Comparison of ENCODE assay signal across 10 cellular contexts in genomic region chr2:106147665-106148064, GRCh38. TPM values are rescaled to one million over a fixed set of nuclear protein-coding genes. Genes with fewer than 3 reads are reported as not detected.
DNase-seq lines count a peak whose midpoint lies in the region; ATAC-seq lines count a peak whose summit lies in the region.
"Had no signal": no experiment of that assay in that cellular context is flagged by ENCODE, and none has a peak within 500 bp of the region (broad histone marks: within the 10 kb centered on the region; RNA-seq: fewer than 3 reads in every experiment).

No MANE protein-coding gene starts in this region.

- H3K4me3 ChIP-seq in skeletal muscle satellite cell (ENCODE audit: low read length) = no peak overlapping the region
- H3K4me3 ChIP-seq: Peyer's patch had no signal

- peak; percentile 44 to 53 for ATAC-seq in activated T-cell treated with anti-CD3 and anti-CD28 coated beads, Interleukin-2, amount 50 U/mL, for 4 hours
- ATAC-seq in HG03354 (IDR thresholded peaks at IDR 0.05; ENCODE audit: poor library complexity, severe bottlenecking, unreplicated experiment) = peak; percentile 66
- ATAC-seq in GM18873 (IDR thresholded peaks at IDR 0.05; ENCODE audit: low FRiP score, unreplicated experiment) = no peak

- no peaks in the 10 kb centered on the region for H3K27me3 ChIP-seq in skeletal muscle satellite cell (ENCODE audit: control insufficient read depth, insufficient read depth, low read length)
- H3K27me3 ChIP-seq: Peyer's patch had no signal

- H3K27me3 Mint-ChIP-seq in activated T-cell treated with anti-CD3 and anti-CD28 coated beads, Interleukin-2, amount 50 U/mL, for 4 hours (ENCODE audit: low read depth) = no peaks in the 10 kb centered on the region
- no peaks in the 10 kb centered on the region for H3K27me3 Mint-ChIP-seq in activated naive CD8-positive, alpha-beta T cell

- peak overlapping the region; percentile 84 for H3K27ac Mint-ChIP-seq in activated naive CD8-positive, alpha-beta T cell

- H3K36me3 ChIP-seq in skeletal muscle satellite cell (ENCODE audit: insufficient read depth, low read length) = peaks cover 11% of the 10 kb centered on the region

- H3K4me1 ChIP-seq in skeletal muscle satellite cell (ENCODE audit: control insufficient read depth, insufficient read depth, low read length) = peaks cover 17% of the 10 kb centered on the region
- H3K4me1 ChIP-seq: Peyer's patch had no signal

- DNase-seq in activated T-cell treated with anti-CD3 and anti-CD28 coated beads, Interleukin-2, amount 50 U/mL, for 4 hours = no peak
- no peak for DNase-seq in activated T-cell treated with anti-CD3 and anti-CD28 coated beads, Interleukin-2, amount 50 U/mL, for 48 hours
- no peak for DNase-seq in pons (ENCODE audit: low spot score)
- DNase-seq in A172 (ENCODE audit: low spot score) = no peak
- DNase-seq: MV-4-11, Peyer's patch had no signal

- H3K9me3 Mint-ChIP-seq in activated T-cell treated with anti-CD3 and anti-CD28 coated beads, Interleukin-2, amount 50 U/mL, for 4 hours = peaks cover under 1% of the 10 kb centered on the region
- peaks cover under 1% of the 10 kb centered on the region for H3K9me3 Mint-ChIP-seq in activated naive CD8-positive, alpha-beta T cell (ENCODE audit: low read depth)

- no peak overlapping the region for H3K4me3 Mint-ChIP-seq in activated T-cell treated with anti-CD3 and anti-CD28 coated beads, Interleukin-2, amount 50 U/mL, for 4 hours
- H3K4me3 Mint-ChIP-seq in activated naive CD8-positive, alpha-beta T cell = peak overlapping the region; percentile 2

- peak overlapping the region; percentile 57 for H3K4me2 ChIP-seq in skeletal muscle satellite cell (ENCODE audit: low read length)

- peak overlapping the region; percentile 22 for H3K9ac ChIP-seq in skeletal muscle satellite cell (ENCODE audit: low read depth, low read length)

- peaks cover 65% of the 10 kb centered on the region for H3K4me1 Mint-ChIP-seq in activated T-cell treated with anti-CD3 and anti-CD28 coated beads, Interleukin-2, amount 50 U/mL, for 4 hours (ENCODE audit: low read depth)
- H3K4me1 Mint-ChIP-seq in activated naive CD8-positive, alpha-beta T cell (ENCODE audit: low read depth) = peaks cover 78% of the 10 kb centered on the region

- H3K36me3 Mint-ChIP-seq in activated T-cell treated with anti-CD3 and anti-CD28 coated beads, Interleukin-2, amount 50 U/mL, for 4 hours (ENCODE audit: insufficient read depth) = peaks cover 57% of the 10 kb centered on the region
- H3K36me3 Mint-ChIP-seq in activated naive CD8-positive, alpha-beta T cell = peaks cover 48% of the 10 kb centered on the region

- no peaks in the 10 kb centered on the region for H3K9me3 ChIP-seq in skeletal muscle satellite cell (replicated peaks; ENCODE audit: low read length)
- H3K9me3 ChIP-seq: Peyer's patch had no signal

RNA-seq across cellular contexts. Expression of gene UXS1, which starts 46.4 kb away (rescaled TPM):
- total RNA-seq in activated T-cell treated with anti-CD3 and anti-CD28 coated beads, Interleukin-2, amount 50 U/mL, for 4 hours = 10 to 100 TPM; 29.4 to 33.9 (median 30.3) TPM
- 30.2 and 33.2 TPM in 2 replicates for total RNA-seq in skeletal muscle satellite cell (2012; rRNA removed)
- 26.4 and 31.5 TPM in 2 replicates for total RNA-seq in A172 (2014; rRNA removed; shearing (Covaris generic))
